ENCODE assay signal across 26 cellular contexts in the genomic region with DNA sequence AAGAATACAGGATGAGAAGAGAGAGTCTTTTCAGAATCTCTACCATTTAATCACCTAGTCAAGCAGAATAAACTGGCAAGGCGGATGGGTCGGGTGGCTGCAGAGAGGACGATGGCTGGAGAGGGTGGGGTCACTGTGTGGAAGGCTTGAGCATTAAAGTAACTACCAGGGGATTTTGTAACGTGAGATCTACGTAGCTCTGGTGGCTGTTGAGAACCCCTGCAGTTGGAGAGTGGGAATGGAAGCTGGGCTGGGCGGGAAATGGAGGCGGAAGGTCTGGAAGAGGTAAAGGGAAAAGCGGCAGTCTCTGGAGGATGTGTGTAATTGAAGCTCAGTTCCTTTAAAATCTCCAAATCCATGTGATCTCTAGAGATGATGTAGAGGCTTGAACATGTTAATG.
DNase-seq lines count a peak whose midpoint lies in the region; ATAC-seq and TF ChIP-seq lines count a peak whose summit lies in the region.
"Had no signal": no experiment of that assay in that cellular context is flagged by ENCODE, and none has a peak within 500 bp of the region (broad histone marks: within the 10 kb centered on the region; RNA-seq: fewer than 3 reads in every experiment).

No MANE protein-coding gene starts in this region.

- H3K27me3 ChIP-seq in GM23338 (ENCODE audit: insufficient read depth), result no peaks in the 10 kb centered on the region
- no peaks in the 10 kb centered on the region for H3K27me3 ChIP-seq in endodermal cell (ENCODE audit: control insufficient read depth, insufficient read depth, low read length, poor library complexity, severe bottlenecking)
- H3K27me3 ChIP-seq in neural progenitor cell, result no peaks in the 10 kb centered on the region
- no peaks in the 10 kb centered on the region for H3K27me3 ChIP-seq in brain microvascular endothelial cell (replicated peaks)
- H3K27me3 ChIP-seq: SJSA1 had no signal

- H3K36me3 Mint-ChIP-seq in GM23338 (ENCODE audit: low read depth), result no peaks in the 10 kb centered on the region
- no peaks in the 10 kb centered on the region for H3K36me3 Mint-ChIP-seq in endodermal cell (ENCODE audit: low read depth)
- no peaks in the 10 kb centered on the region for H3K36me3 Mint-ChIP-seq in neural progenitor cell
- no peaks in the 10 kb centered on the region for H3K36me3 Mint-ChIP-seq in stimulated activated naive B cell treated with anti-CD40 and anti-IgM and Interleukin-4, amounts not matched to agents 10 μg/mL and 1 μg/mL and 100 μg/mL, for 72 hours
- H3K36me3 Mint-ChIP-seq: CD4-positive, alpha-beta memory T cell had no signal

- DNase-seq in GM23338 (ENCODE audit: low spot score) (peak; percentile 27), RPMI7951 (ENCODE audit: low read depth) (peak; percentile 49), endodermal cell (peak; percentile 62), neural progenitor cell (ENCODE audit: low spot score) (peak; percentile 9), cardiac septum (ENCODE audit: low spot score) (no peak), brain microvascular endothelial cell (no peak)
- DNase-seq in stimulated activated naive B cell treated with anti-CD40 and anti-IgM and Interleukin-4, amounts not matched to agents 10 μg/mL and 1 μg/mL and 100 μg/mL, for 72 hours, result no peak
- DNase-seq: AML-193; C1 segment of cervical spinal cord; CD4-positive, alpha-beta memory T cell; COR-L47; DMS53; GOT3; Karpas-422; NCI-H1092 treated with DMSO at 0.1 percent for 48 hours; NCI-H1436 treated with DMSO at 0.1 percent for 48 hours; NCI-H187 treated with DMSO at 0.1 percent for 48 hours; NCI-H2171 treated with DMSO at 0.1 percent for 48 hours; NCI-H345; NCI-H524; NCI-H748 treated with DMSO at 0.1 percent for 48 hours had no signal

- in situ Hi-C loops in brain microvascular endothelial cell (cut with HindIII; ENCODE audit: low pct_ligation_motif_present, low sequenced_read_pairs), result no loop called here

- no peak overlapping the region for H3K9ac ChIP-seq in endodermal cell (ENCODE audit: extremely low read depth, low read length, poor library complexity, severe bottlenecking)
- H3K9ac ChIP-seq in neural progenitor cell, result no peak overlapping the region

- WGBS in endodermal cell (ENCODE audit: insufficient coverage in 1 of 2, insufficient read length in 1 of 2), 2 experiments, result 87 to 88% methylated on average over 7 to 8 of the region's 8 CpGs

- H3K27me3 Mint-ChIP-seq in GM23338 (ENCODE audit: insufficient read depth, low read depth, poor library complexity) (peaks cover 4% of the 10 kb centered on the region), endodermal cell (ENCODE audit: insufficient read depth) (peaks cover 16% of the 10 kb centered on the region), neural progenitor cell (ENCODE audit: insufficient read depth, low read depth) (peaks cover 5% of the 10 kb centered on the region)
- H3K27me3 Mint-ChIP-seq in stimulated activated naive B cell treated with anti-CD40 and anti-IgM and Interleukin-4, amounts not matched to agents 10 μg/mL and 1 μg/mL and 100 μg/mL, for 72 hours, result peaks cover 20 to 27% of the 10 kb centered on the region in 2 donors
- H3K27me3 Mint-ChIP-seq: CD4-positive, alpha-beta memory T cell had no signal

- H3K4me2 ChIP-seq in GM23338 (no peak overlapping the region), neural progenitor cell (no peak overlapping the region)
- H3K4me2 ChIP-seq: A549 had no signal

- H3K4me1 ChIP-seq in GM23338 (ENCODE audit: insufficient read depth) (no peaks in the 10 kb centered on the region), endodermal cell (ENCODE audit: control insufficient read depth, insufficient read depth, low read length) (peaks cover 8% of the 10 kb centered on the region), neural progenitor cell (no peaks in the 10 kb centered on the region)
- H3K4me1 ChIP-seq: SJSA1 had no signal

- H4K20me1 ChIP-seq in GM23338 (replicated peaks; ENCODE audit: insufficient read depth) (no peaks in the 10 kb centered on the region), neural progenitor cell (ENCODE audit: low read depth) (no peaks in the 10 kb centered on the region)

- H3K9me2 ChIP-seq in GM23338 (ENCODE audit: insufficient read depth), result no peaks in the 10 kb centered on the region

- H3K27ac ChIP-seq in GM23338 (ENCODE audit: low read depth) (no peak overlapping the region), endodermal cell (ENCODE audit: low read depth, low read length) (no peak overlapping the region), neural progenitor cell (no peak overlapping the region), brain microvascular endothelial cell (no peak overlapping the region)
- H3K27ac ChIP-seq: A549, HL-60, SJSA1 had no signal

- no peak overlapping the region for H3K27ac Mint-ChIP-seq in GM23338
- H3K27ac Mint-ChIP-seq in endodermal cell, result no peak overlapping the region
- no peak overlapping the region for H3K27ac Mint-ChIP-seq in neural progenitor cell
- H3K27ac Mint-ChIP-seq in stimulated activated naive B cell treated with anti-CD40 and anti-IgM and Interleukin-4, amounts not matched to agents 10 μg/mL and 1 μg/mL and 100 μg/mL, for 72 hours, result no peak overlapping the region

- intact Hi-C loops in cardiac septum (cut with DNase I), result no loop called here

- H3F3A ChIP-seq in GM23338 (replicated peaks; ENCODE audit: low read depth), result no peaks in the 10 kb centered on the region
- no peaks in the 10 kb centered on the region for H3F3A ChIP-seq in neural progenitor cell (ENCODE audit: low read depth)

- H3K4me3 Mint-ChIP-seq in GM23338 (no peak overlapping the region), endodermal cell (no peak overlapping the region), neural progenitor cell (no peak overlapping the region)
- H3K4me3 Mint-ChIP-seq in stimulated activated naive B cell treated with anti-CD40 and anti-IgM and Interleukin-4, amounts not matched to agents 10 μg/mL and 1 μg/mL and 100 μg/mL, for 72 hours, result no peak overlapping the region

- ATAC-seq in GM23338, result peak; percentile 64
- ATAC-seq in stimulated activated naive B cell treated with anti-CD40 and anti-IgM and Interleukin-4, amounts not matched to agents 10 μg/mL and 1 μg/mL and 100 μg/mL, for 72 hours (replicated peaks), result no peak
- ATAC-seq: A549, HCT116, Right ventricle myocardium inferior had no signal

- no peak overlapping the region for H3K4me3 ChIP-seq in GM23338
- no peak overlapping the region for H3K4me3 ChIP-seq in endodermal cell (ENCODE audit: low read length)
- no peak overlapping the region for H3K4me3 ChIP-seq in neural progenitor cell
- H3K4me3 ChIP-seq in brain microvascular endothelial cell (ENCODE audit: low read depth, low read length), result no peak overlapping the region
- H3K4me3 ChIP-seq: A549, SJSA1 had no signal

- H3K9me3 ChIP-seq in endodermal cell (ENCODE audit: control insufficient read depth, low read length) (no peaks in the 10 kb centered on the region), neural progenitor cell (ENCODE audit: low read depth) (no peaks in the 10 kb centered on the region)
- H3K9me3 ChIP-seq: A549, SJSA1 had no signal

- H3K9me3 Mint-ChIP-seq in GM23338 (no peaks in the 10 kb centered on the region), endodermal cell (no peaks in the 10 kb centered on the region), neural progenitor cell (no peaks in the 10 kb centered on the region)
- H3K9me3 Mint-ChIP-seq in stimulated activated naive B cell treated with anti-CD40 and anti-IgM and Interleukin-4, amounts not matched to agents 10 μg/mL and 1 μg/mL and 100 μg/mL, for 72 hours, result peaks cover 7 to 8% of the 10 kb centered on the region in 2 donors

- H3K4me1 Mint-ChIP-seq in GM23338 (peaks cover 8% of the 10 kb centered on the region), endodermal cell (peaks cover 22% of the 10 kb centered on the region), neural progenitor cell (peaks cover 2% of the 10 kb centered on the region)
- H3K4me1 Mint-ChIP-seq in stimulated activated naive B cell treated with anti-CD40 and anti-IgM and Interleukin-4, amounts not matched to agents 10 μg/mL and 1 μg/mL and 100 μg/mL, for 72 hours, result peaks cover 0 to 4% of the 10 kb centered on the region in 2 donors

- TF ChIP-seq CTCF in GM23338 (conservative IDR thresholded peaks at IDR 0.05; ENCODE audit: low read depth in 2 of 2), result no peak
- no peak for TF ChIP-seq CTCF in endodermal cell (conservative IDR thresholded peaks at IDR 0.05)
- no peak for TF ChIP-seq CTCF in neural progenitor cell (IDR thresholded peaks at IDR 0.05)
- TF ChIP-seq CTCF in brain microvascular endothelial cell (IDR thresholded peaks at IDR 0.05; ENCODE audit: low read depth, low read length, missing control alignments), result no peak

- H3K36me3 ChIP-seq in GM23338 (ENCODE audit: insufficient read depth), result no peaks in the 10 kb centered on the region
- H3K36me3 ChIP-seq in endodermal cell (ENCODE audit: control insufficient read depth, insufficient read depth, low read length), result no peaks in the 10 kb centered on the region
- H3K36me3 ChIP-seq in neural progenitor cell, result no peaks in the 10 kb centered on the region
- no peaks in the 10 kb centered on the region for H3K36me3 ChIP-seq in brain microvascular endothelial cell (replicated peaks)
- H3K36me3 ChIP-seq: SJSA1 had no signal

- H2AFZ ChIP-seq in GM23338, result no peak overlapping the region
- H2AFZ ChIP-seq in neural progenitor cell (replicated peaks), result no peak overlapping the region

- H3K79me2 ChIP-seq in GM23338 (replicated peaks; ENCODE audit: insufficient read depth), result no peaks in the 10 kb centered on the region
- no peaks in the 10 kb centered on the region for H3K79me2 ChIP-seq in neural progenitor cell (ENCODE audit: low read depth)

TF ChIP-seq in GM23338, 12 proteins besides CTCF, POLR2A, EP300 and RAD21 (continues in another document):
- no peak for TF ChIP-seq NANOG (IDR thresholded peaks at IDR 0.05; ENCODE audit: borderline replicate concordance)
- no peak for TF ChIP-seq POLR2AphosphoS5 (IDR thresholded peaks at IDR 0.05; ENCODE audit: low read depth)
- no peak for TF ChIP-seq ZNF114 (CRISPR knock-in tag; IDR thresholded peaks at IDR 0.05)
- TF ChIP-seq EZH2phosphoT487 (IDR thresholded peaks at IDR 0.05; ENCODE audit: unreplicated experiment), result no peak
- TF ChIP-seq CREB1 (CRISPR knock-in tag; IDR thresholded peaks at IDR 0.05; ENCODE audit: low read depth), result no peak
- TF ChIP-seq, protein P1, sequence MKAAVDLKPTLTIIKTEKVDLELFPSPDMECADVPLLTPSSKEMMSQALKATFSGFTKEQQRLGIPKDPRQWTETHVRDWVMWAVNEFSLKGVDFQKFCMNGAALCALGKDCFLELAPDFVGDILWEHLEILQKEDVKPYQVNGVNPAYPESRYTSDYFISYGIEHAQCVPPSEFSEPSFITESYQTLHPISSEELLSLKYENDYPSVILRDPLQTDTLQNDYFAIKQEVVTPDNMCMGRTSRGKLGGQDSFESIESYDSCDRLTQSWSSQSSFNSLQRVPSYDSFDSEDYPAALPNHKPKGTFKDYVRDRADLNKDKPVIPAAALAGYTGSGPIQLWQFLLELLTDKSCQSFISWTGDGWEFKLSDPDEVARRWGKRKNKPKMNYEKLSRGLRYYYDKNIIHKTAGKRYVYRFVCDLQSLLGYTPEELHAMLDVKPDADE (IDR thresholded peaks at IDR 0.05), result no peak
- TF ChIP-seq EZH2 (IDR thresholded peaks at IDR 0.05; ENCODE audit: low read depth, unreplicated experiment), result no peak

Comparison
In these comparisons a context has a peak if more than half of its experiments do, and no peak if none do; other contexts are left out.
1. DNase-seq: peak in GM23338 (single experiment), RPMI7951 (single experiment), endodermal cell (single experiment) and neural progenitor cell (single experiment); none in cardiac septum (single experiment), brain microvascular endothelial cell (single experiment) and stimulated activated naive B cell treated with anti-CD40 and anti-IgM and Interleukin-4, amounts not matched to agents 10 μg/mL and 1 μg/mL and 100 μg/mL, for 72 hours (single experiment).